In genomic region chr2:237670641-237671040, GRCh38 we compare ENCODE assay signal across 16 cellular contexts. TPM values are rescaled to one million over a fixed set of nuclear protein-coding genes. Genes with fewer than 3 reads are reported as not detected.
A peak's percentile ranks its signal among the peaks of the same experiment; 100 is the strongest.
DNase-seq lines count a peak whose midpoint lies in the region; ATAC-seq and TF ChIP-seq lines count a peak whose summit lies in the region.
"Had no signal": no experiment of that assay in that cellular context is flagged by ENCODE, and none has a peak within 500 bp of the region (broad histone marks: within the 10 kb centered on the region; RNA-seq: fewer than 3 reads in every experiment).

No MANE protein-coding gene starts in this region.

- H3K9me3 ChIP-seq in hepatocyte (ENCODE audit: low read depth) (no peaks in the 10 kb centered on the region), prostate gland (no peaks in the 10 kb centered on the region), uterus (no peaks in the 10 kb centered on the region), A673 (ENCODE audit: low read depth, low read length, poor library complexity, severe bottlenecking) (no peaks in the 10 kb centered on the region)
- H3K9me3 ChIP-seq: Caco-2, neutrophil had no signal

- 78% methylated on average over 14 of the region's 14 CpGs for WGBS in hepatocyte (ENCODE audit: low lambda C conversion rate, missing lambda C conversion rate)
- WGBS in prostate gland: 79% methylated on average over 14 of the region's 14 CpGs

- POLR2A ChIA-PET in A673 (lab: Charles Lee; ENCODE audit: low non-redundant PET): no interaction called here

- DNase-seq in brain microvascular endothelial cell (no peak), hepatocyte (ENCODE audit: low spot score) (no peak), prostate gland (ENCODE audit: low spot score) (no peak), uterus (peak; percentile 78 to 81), A673 (ENCODE audit: low spot score) (no peak)
- no peak for DNase-seq in effector CD8-positive, alpha-beta T cell (lab: John Stamatoyannopoulos, UW)
- DNase-seq: activated CD8-positive, alpha-beta memory T cell treated with anti-CD3 and anti-CD28 coated beads, Interleukin-2, amount 10 ng/mL, durations not matched to agents 7 days and 5 days; activated naive CD8-positive, alpha-beta T cell treated with anti-CD3 and anti-CD28 coated beads, Interleukin-2, amount 10 ng/mL, durations not matched to agents 7 days and 5 days; Caco-2; cortex of kidney; kidney glomerular epithelial cell; NCI-H1417; NCI-H526; stimulated activated CD4-positive, alpha-beta T cell treated with anti-CD3 and anti-CD28 coated beads, Interleukin-4, amount 100 ng/mL, for 24 hours had no signal

- in situ Hi-C loops in brain microvascular endothelial cell (cut with HindIII; ENCODE audit: low pct_ligation_motif_present, low sequenced_read_pairs): no loop called here

- no TSS peak for BruUV-seq in A673 (replicated peaks; lab: Mats Ljungman, UMichigan)

- no peak overlapping the region for H2AFZ ChIP-seq in hepatocyte

- H3K4me2 ChIP-seq in hepatocyte: no peak overlapping the region

- no peaks in the 10 kb centered on the region for H3K36me3 ChIP-seq in brain microvascular endothelial cell (replicated peaks)
- H3K36me3 ChIP-seq in hepatocyte (replicated peaks; ENCODE audit: insufficient read depth, low read depth): no peaks in the 10 kb centered on the region
- no peaks in the 10 kb centered on the region for H3K36me3 ChIP-seq in prostate gland
- no peaks in the 10 kb centered on the region for H3K36me3 ChIP-seq in uterus
- H3K36me3 ChIP-seq in A673 (ENCODE audit: insufficient read depth, low read length, poor library complexity, severe bottlenecking): no peaks in the 10 kb centered on the region
- H3K36me3 ChIP-seq: neutrophil had no signal

- no peak for TF ChIP-seq CTCF in brain microvascular endothelial cell (IDR thresholded peaks at IDR 0.05; ENCODE audit: low read depth, low read length, missing control alignments)
- TF ChIP-seq CTCF in hepatocyte (IDR thresholded peaks at IDR 0.05; ENCODE audit: poor library complexity): no peak
- TF ChIP-seq CTCF in prostate gland (IDR thresholded peaks at IDR 0.05): no peak
- TF ChIP-seq CTCF in uterus (IDR thresholded peaks at IDR 0.05): no peak
- no peak for TF ChIP-seq CTCF in A673 (conservative IDR thresholded peaks at IDR 0.05; ENCODE audit: low read depth, low read length)

- H3K27me3 ChIP-seq in brain microvascular endothelial cell (replicated peaks) (no peaks in the 10 kb centered on the region), hepatocyte (no peaks in the 10 kb centered on the region), prostate gland (replicated peaks; ENCODE audit: insufficient read depth) (no peaks in the 10 kb centered on the region), uterus (no peaks in the 10 kb centered on the region), A673 (replicated peaks; ENCODE audit: insufficient read depth, low read depth, low read length, poor library complexity) (no peaks in the 10 kb centered on the region)

- H3K27ac ChIP-seq in brain microvascular endothelial cell (peak overlapping the region; percentile 84), hepatocyte (peak overlapping the region; percentile 55), prostate gland (peak overlapping the region; percentile 58 to 59), uterus (peak overlapping the region; percentile 92 to 97), A673 (ENCODE audit: low read depth, low read length, poor library complexity, severe bottlenecking) (no peak overlapping the region)
- H3K27ac ChIP-seq: neutrophil had no signal

- CTCF ChIA-PET in A673 (lab: Charles Lee): interaction anchor here (0.9 kb wide), 1 partner anchor 75 kb away, joined by 4 read pairs; no protein-coding TSS in a partner anchor

- no peaks in the 10 kb centered on the region for H3K9me2 ChIP-seq in hepatocyte (replicated peaks; ENCODE audit: insufficient read depth)

- TF ChIP-seq POLR2A in prostate gland (IDR thresholded peaks at IDR 0.05): no peak
- TF ChIP-seq POLR2A in uterus (IDR thresholded peaks at IDR 0.05): no peak

- intact Hi-C loops in prostate gland (cut with DNase I) (no loop called here), uterus (cut with DNase I; ENCODE audit: low total_unique reads) (loop anchor here (5.0 kb wide), 1 partner anchor 77 kb away; no protein-coding TSS in a partner anchor), A673 (cut with micrococcal nuclease; ENCODE audit: unreplicated experiment) (no loop called here)

- H3K4me3 ChIP-seq in brain microvascular endothelial cell (ENCODE audit: low read depth, low read length): no peak overlapping the region
- no peak overlapping the region for H3K4me3 ChIP-seq in hepatocyte
- no peak overlapping the region for H3K4me3 ChIP-seq in prostate gland
- no peak overlapping the region for H3K4me3 ChIP-seq in uterus
- no peak overlapping the region for H3K4me3 ChIP-seq in A673 (ENCODE audit: low read depth, low read length, poor library complexity, severe bottlenecking)

- H3K4me1 ChIP-seq in hepatocyte (ENCODE audit: insufficient read depth): peaks cover 19% of the 10 kb centered on the region
- H3K4me1 ChIP-seq in prostate gland (replicated peaks): peaks cover 15% of the 10 kb centered on the region
- peaks cover 18 to 19% of the 10 kb centered on the region in 2 donors for H3K4me1 ChIP-seq in uterus
- H3K4me1 ChIP-seq in A673 (ENCODE audit: insufficient read depth, low read length, poor library complexity, severe bottlenecking): peaks cover 44% of the 10 kb centered on the region
- H3K4me1 ChIP-seq: Caco-2 had no signal

- no peaks in the 10 kb centered on the region for H4K20me1 ChIP-seq in hepatocyte (ENCODE audit: insufficient read depth, poor library complexity, severe bottlenecking)

- H3K79me2 ChIP-seq in hepatocyte: peaks cover 11% of the 10 kb centered on the region

- no peak for ATAC-seq in GM21390 (IDR thresholded peaks at IDR 0.05; ENCODE audit: unreplicated experiment)
- ATAC-seq: activated CD8-positive, alpha-beta memory T cell treated with anti-CD3 and anti-CD28 coated beads, Interleukin-2, amount 10 ng/mL, durations not matched to agents 7 days and 5 days had no signal

RNA-seq across cellular contexts. Expression of gene LRRFIP1, which starts 43.3 kb away (rescaled TPM):
- total RNA-seq in hepatocyte (42.7 and 49.0 TPM in 2 replicates), prostate gland (10 to 100 TPM; 66.1 to 73.1 TPM), uterus (100 to 1,000 TPM in 2 of 4 donors, 10 to 100 TPM in 2; 62.8 to 199 (median 121) TPM), A673 (2021) (69.3 and 71.8 TPM in 2 replicates)
- 64.1 and 81.4 TPM in 2 replicates for polyA plus RNA-seq in hepatocyte

Comparison
In these comparisons a context has a peak if more than half of its experiments do, and no peak if none do; other contexts are left out.
1. DNase-seq: peak in uterus (2 of 2); none in brain microvascular endothelial cell (single experiment), hepatocyte (single experiment), prostate gland (single experiment), A673 (single experiment) and effector CD8-positive, alpha-beta T cell (single experiment).